8 cellular contexts compared by ENCODE assay signal in the genomic region with DNA sequence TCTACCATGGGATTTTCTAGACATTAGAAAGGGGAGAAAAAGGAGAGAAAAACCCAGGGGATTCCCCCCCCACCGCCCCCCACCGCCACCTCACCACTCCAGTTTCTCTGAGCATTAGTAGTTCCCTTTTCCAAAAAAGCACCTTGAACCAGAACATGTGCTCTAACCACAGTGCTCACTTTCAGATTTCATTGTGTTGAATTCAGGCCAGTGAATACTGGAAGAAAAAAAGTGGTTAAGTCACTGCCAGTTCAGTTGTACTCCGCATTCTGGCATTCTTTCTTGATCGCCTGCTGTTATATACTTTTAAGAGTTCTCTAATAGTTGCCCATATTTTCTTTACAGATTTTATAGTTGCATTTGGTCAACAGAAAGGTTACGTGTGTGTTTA. TPM values are rescaled to one million over a fixed set of nuclear protein-coding genes. Genes with fewer than 3 reads are reported as not detected.
A peak's percentile ranks its signal among the peaks of the same experiment; 100 is the strongest.
DNase-seq lines count a peak whose midpoint lies in the region; ATAC-seq and TF ChIP-seq lines count a peak whose summit lies in the region.

No MANE protein-coding gene starts in this region.

- peak overlapping the region; percentile 67 for H3K27ac Mint-ChIP-seq in glutamatergic neuron (ENCODE audit: unreplicated experiment)

- no peak for TF ChIP-seq CTCF in glutamatergic neuron (IDR thresholded peaks at IDR 0.05; ENCODE audit: partially characterized antibody, unreplicated experiment)

- H3K4me1 Mint-ChIP-seq in glutamatergic neuron (ENCODE audit: low read depth, unreplicated experiment), result peaks cover 8% of the 10 kb centered on the region

- no peaks in the 10 kb centered on the region for H3K36me3 Mint-ChIP-seq in glutamatergic neuron (ENCODE audit: unreplicated experiment)

- no peak overlapping the region for H3K4me3 Mint-ChIP-seq in glutamatergic neuron (ENCODE audit: unreplicated experiment)

- DNase-seq in GF-D8 (lab: John Stamatoyannopoulos, UW), result peak; percentile 5
- no peak for DNase-seq in glutamatergic neuron
- DNase-seq in DMS79 (lab: John Stamatoyannopoulos, UW), result no peak
- DNase-seq in SW 1271 (lab: John Stamatoyannopoulos, UW), result no peak
- DNase-seq in GM19240 (ENCODE audit: insufficient read length, low spot score), result no peak
- no peak for DNase-seq in OCI-M2 (lab: John Stamatoyannopoulos, UW; ENCODE audit: unreplicated experiment)

- H3K27me3 Mint-ChIP-seq in glutamatergic neuron (ENCODE audit: unreplicated experiment), result no peaks in the 10 kb centered on the region

- ATAC-seq in GM21423 (IDR thresholded peaks at IDR 0.05; ENCODE audit: unreplicated experiment) (peak; percentile 64), HG03460 (IDR thresholded peaks at IDR 0.05; ENCODE audit: unreplicated experiment) (peak; percentile 84)

- peaks cover 2% of the 10 kb centered on the region for H3K9me3 Mint-ChIP-seq in glutamatergic neuron (ENCODE audit: unreplicated experiment)

RNA-seq across cellular contexts. Expression of a gene that starts 40.9 kb away (rescaled TPM):
- 14.0 TPM for total RNA-seq in glutamatergic neuron (ENCODE audit: unreplicated experiment)
